1 cellular context compared by ENCODE assay signal in the genomic region with DNA sequence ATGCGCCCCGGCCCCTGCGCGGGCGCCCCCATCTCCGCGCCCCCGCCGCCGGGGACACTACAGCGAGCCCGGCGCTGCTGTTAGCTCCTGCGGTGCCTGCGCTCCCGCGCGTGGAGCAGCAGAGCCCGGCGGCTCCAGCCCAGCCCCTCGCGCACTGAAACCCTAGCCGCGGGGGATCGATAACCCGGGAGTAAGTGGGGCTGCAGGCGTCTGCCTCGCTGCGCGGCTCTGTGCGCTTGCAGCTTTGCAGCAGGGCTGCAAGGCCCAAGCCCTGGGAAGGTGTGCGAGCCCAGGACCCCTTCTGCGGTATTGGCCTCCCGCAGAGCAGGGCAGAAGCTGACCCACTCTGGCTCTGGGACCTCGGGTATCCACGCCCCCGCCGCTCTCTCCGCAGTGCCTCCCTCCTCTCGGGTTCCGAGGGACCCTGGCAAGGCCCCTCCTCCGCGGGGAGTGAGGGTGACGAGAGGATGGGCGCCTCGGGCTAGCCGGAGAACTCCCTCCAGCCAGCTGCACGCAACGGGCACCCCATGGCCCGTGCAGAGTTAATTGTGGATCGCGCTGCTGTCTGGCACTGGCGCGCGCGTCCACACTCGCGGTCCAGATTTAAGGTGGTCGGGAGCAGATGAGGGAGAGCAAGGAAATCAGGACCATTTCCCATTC.
TF ChIP-seq lines count a peak whose summit lies in the region.

No MANE protein-coding gene starts in this region.

TF ChIP-seq in SK-N-SH treated with all-trans-retinoic acid at 6 μM for 48 hours, 23 proteins besides CTCF, POLR2A, EP300 and RAD21 (continued from another document):
- TF ChIP-seq, protein P1, sequence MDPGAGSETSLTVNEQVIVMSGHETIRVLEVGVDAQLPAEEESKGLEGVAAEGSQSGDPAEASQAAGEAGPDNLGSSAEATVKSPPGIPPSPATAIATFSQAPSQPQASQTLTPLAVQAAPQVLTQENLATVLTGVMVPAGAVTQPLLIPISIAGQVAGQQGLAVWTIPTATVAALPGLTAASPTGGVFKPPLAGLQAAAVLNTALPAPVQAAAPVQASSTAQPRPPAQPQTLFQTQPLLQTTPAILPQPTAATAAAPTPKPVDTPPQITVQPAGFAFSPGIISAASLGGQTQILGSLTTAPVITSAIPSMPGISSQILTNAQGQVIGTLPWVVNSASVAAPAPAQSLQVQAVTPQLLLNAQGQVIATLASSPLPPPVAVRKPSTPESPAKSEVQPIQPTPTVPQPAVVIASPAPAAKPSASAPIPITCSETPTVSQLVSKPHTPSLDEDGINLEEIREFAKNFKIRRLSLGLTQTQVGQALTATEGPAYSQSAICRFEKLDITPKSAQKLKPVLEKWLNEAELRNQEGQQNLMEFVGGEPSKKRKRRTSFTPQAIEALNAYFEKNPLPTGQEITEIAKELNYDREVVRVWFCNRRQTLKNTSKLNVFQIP (CRISPR knock-in tag; IDR thresholded peaks at IDR 0.05; ENCODE audit: borderline replicate concordance, low read depth): no peak
- TF ChIP-seq ZFP3 (CRISPR knock-in tag; IDR thresholded peaks at IDR 0.05): no peak
- TF ChIP-seq TCF4 (CRISPR knock-in tag; IDR thresholded peaks at IDR 0.05; ENCODE audit: borderline replicate concordance): no peak
- TF ChIP-seq BACH2 (CRISPR knock-in tag; IDR thresholded peaks at IDR 0.05; ENCODE audit: borderline replicate concordance): no peak
- no peak for TF ChIP-seq ESRRG (CRISPR knock-in tag; IDR thresholded peaks at IDR 0.05)
- no peak for TF ChIP-seq GLIS3 (CRISPR knock-in tag; IDR thresholded peaks at IDR 0.05)
TF ChIP-seq in SK-N-SH treated with all-trans-retinoic acid at 6 μM for 48 hours: peak in this region for 0.
